In the genomic region with DNA sequence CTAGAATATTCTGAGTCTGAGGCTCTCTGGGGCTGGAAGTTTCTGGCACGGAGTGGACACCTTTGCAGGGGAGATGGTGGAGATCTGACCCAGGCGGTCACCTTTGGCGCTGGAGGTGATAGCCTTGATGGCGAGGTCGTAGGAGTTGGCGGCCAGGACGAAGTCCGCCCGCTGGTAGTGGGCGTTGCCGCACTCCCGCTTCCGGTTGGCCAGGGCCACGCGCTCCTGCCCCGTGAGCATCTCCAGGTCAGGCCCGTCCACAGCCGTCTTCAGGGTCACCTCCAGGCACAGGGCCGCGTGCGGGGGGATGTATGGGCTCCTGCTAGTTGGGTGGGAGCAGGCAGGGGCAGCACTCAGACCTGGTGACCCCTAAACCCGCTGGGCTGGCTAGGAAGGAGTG, we compare ENCODE assay signal across 30 cellular contexts.
"Had no signal": no experiment of that assay in that cellular context is flagged by ENCODE, and none has a peak within 500 bp of the region (broad histone marks: within the 10 kb centered on the region; RNA-seq: fewer than 3 reads in every experiment).

No MANE protein-coding gene starts in this region.

- H3K27ac ChIP-seq: SJSA1 had no signal

- H3K4me3 Mint-ChIP-seq: activated CD4-positive, alpha-beta memory T cell treated with anti-CD3 and anti-CD28 coated beads for 36 hours; activated CD4-positive, alpha-beta T cell treated with anti-CD3 and anti-CD28 coated beads for 36 hours; activated CD4-positive, alpha-beta T cell treated with anti-CD3 and anti-CD28 coated beads, Interleukin-2, amount 10 ng/mL, durations not matched to agents 7 days and 5 days; activated naive CD4-positive, alpha-beta T cell treated with anti-CD3 and anti-CD28 coated beads, Interleukin-2, amount 10 ng/mL, durations not matched to agents 7 days and 5 days; activated naive CD8-positive, alpha-beta T cell; activated naive CD8-positive, alpha-beta T cell treated with anti-CD3 and anti-CD28 coated beads, Interleukin-2, amount 50 U/mL, for 24 hours; T-cell; T-helper 17 cell had no signal

- FAIRE-seq: bronchial epithelial cell had no signal

- H3K4me3 ChIP-seq: MG63, SJSA1 had no signal

- H3K27ac Mint-ChIP-seq: activated CD4-positive, alpha-beta memory T cell treated with anti-CD3 and anti-CD28 coated beads for 36 hours; activated CD4-positive, alpha-beta T cell treated with anti-CD3 and anti-CD28 coated beads for 36 hours; activated CD4-positive, alpha-beta T cell treated with anti-CD3 and anti-CD28 coated beads, Interleukin-2, amount 10 ng/mL, durations not matched to agents 7 days and 5 days; activated naive CD4-positive, alpha-beta T cell treated with anti-CD3 and anti-CD28 coated beads, Interleukin-2, amount 10 ng/mL, durations not matched to agents 7 days and 5 days; activated naive CD8-positive, alpha-beta T cell; activated naive CD8-positive, alpha-beta T cell treated with anti-CD3 and anti-CD28 coated beads, Interleukin-2, amount 50 U/mL, for 24 hours; T-helper 17 cell had no signal

- DNase-seq: activated CD4-positive, alpha-beta memory T cell treated with anti-CD3 and anti-CD28 coated beads for 36 hours; activated CD4-positive, alpha-beta T cell treated with anti-CD3 and anti-CD28 coated beads for 36 hours; activated CD4-positive, alpha-beta T cell treated with anti-CD3 and anti-CD28 coated beads, Interleukin-2, amount 10 ng/mL, durations not matched to agents 7 days and 5 days; activated CD8-positive, alpha-beta memory T cell treated with anti-CD3 and anti-CD28 coated beads, Interleukin-2, amount 50 U/mL, for 48 hours; activated effector memory CD4-positive, alpha-beta T cell treated with Interleukin-2 at 50 U/mL for 16 hours; activated naive CD4-positive, alpha-beta T cell treated with anti-CD3 and anti-CD28 coated beads, Interleukin-2, amount 10 ng/mL, durations not matched to agents 7 days and 5 days; activated naive CD8-positive, alpha-beta T cell treated with anti-CD3 and anti-CD28 coated beads, Interleukin-2, amount 50 U/mL, for 24 hours; activated T-cell treated with anti-CD3 and anti-CD28 coated beads, Interleukin-2, amount 50 U/mL, for 48 hours; anterior cingulate cortex; cerebellar nuclear complex; Kasumi-1; MG63; NCI-H1048; NCI-H1105 treated with DMSO at 0.1 percent for 48 hours; NCI-H1436 treated with DMSO at 0.1 percent for 48 hours; NCI-H1694 treated with DMSO at 0.1 percent for 48 hours; NCI-H2029; NCI-H345; NCI-H524 treated with DMSO at 0.1 percent for 48 hours; SHP77 treated with DMSO at 0.1 percent for 48 hours; T-cell; T-helper 17 cell; T1000 had no signal

- H3K9me3 ChIP-seq: MG63, SJSA1 had no signal

- H3K27me3 Mint-ChIP-seq: activated CD4-positive, alpha-beta memory T cell treated with anti-CD3 and anti-CD28 coated beads for 36 hours; activated CD4-positive, alpha-beta T cell treated with anti-CD3 and anti-CD28 coated beads for 36 hours; activated CD4-positive, alpha-beta T cell treated with anti-CD3 and anti-CD28 coated beads, Interleukin-2, amount 10 ng/mL, durations not matched to agents 7 days and 5 days; activated naive CD4-positive, alpha-beta T cell treated with anti-CD3 and anti-CD28 coated beads, Interleukin-2, amount 10 ng/mL, durations not matched to agents 7 days and 5 days; activated naive CD8-positive, alpha-beta T cell; activated naive CD8-positive, alpha-beta T cell treated with anti-CD3 and anti-CD28 coated beads, Interleukin-2, amount 50 U/mL, for 24 hours; brain; T-cell; T-helper 17 cell had no signal

- H3K27me3 ChIP-seq: MG63, SJSA1 had no signal

- ATAC-seq: activated CD4-positive, alpha-beta T cell treated with anti-CD3 and anti-CD28 coated beads for 36 hours; activated CD4-positive, CD25-positive, alpha-beta regulatory T cell treated with anti-CD3 and anti-CD28 coated beads, Interleukin-2, amount 50 U/mL, for 24 hours; activated naive CD8-positive, alpha-beta T cell treated with anti-CD3 and anti-CD28 coated beads, Interleukin-2, amount 50 U/mL, for 24 hours; Panc1; SK-N-SH treated with all-trans-retinoic acid at 6 μM for 48 hours; T-cell; T-helper 17 cell had no signal

- H3K9me3 Mint-ChIP-seq: activated CD4-positive, alpha-beta memory T cell treated with anti-CD3 and anti-CD28 coated beads for 36 hours; activated CD4-positive, alpha-beta T cell treated with anti-CD3 and anti-CD28 coated beads, Interleukin-2, amount 10 ng/mL, durations not matched to agents 7 days and 5 days; activated naive CD4-positive, alpha-beta T cell treated with anti-CD3 and anti-CD28 coated beads, Interleukin-2, amount 10 ng/mL, durations not matched to agents 7 days and 5 days; activated naive CD8-positive, alpha-beta T cell treated with anti-CD3 and anti-CD28 coated beads, Interleukin-2, amount 50 U/mL, for 24 hours; brain; T-cell had no signal
